1 cellular context compared by ENCODE assay signal in the genomic region with DNA sequence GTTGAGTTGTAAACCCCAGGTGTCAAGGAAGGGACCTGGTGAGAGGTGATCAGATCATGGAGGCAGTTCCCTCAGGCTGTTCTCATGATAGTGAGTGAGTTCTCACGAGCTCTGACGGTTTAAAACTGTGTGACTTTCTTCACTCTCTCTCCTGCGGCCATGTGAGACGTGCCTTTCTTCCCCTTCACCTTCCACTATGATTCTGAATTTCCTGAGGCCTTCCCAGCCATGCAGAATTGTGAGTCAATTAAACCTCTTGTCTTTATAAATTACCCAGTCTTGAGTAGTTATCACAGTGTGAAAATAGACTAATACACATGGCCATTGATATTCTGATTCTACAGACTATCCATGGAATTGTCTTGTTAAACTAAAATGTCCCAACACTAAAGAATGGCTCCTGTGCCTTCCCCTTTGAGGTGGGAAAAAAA.
TF ChIP-seq lines count a peak whose summit lies in the region.

No MANE protein-coding gene starts in this region.

TF ChIP-seq in H1, 55 proteins besides CTCF, POLR2A, EP300 and RAD21:
- TF ChIP-seq CEBPB (IDR thresholded peaks at IDR 0.05; ENCODE audit: low read depth, low read length): no peak
- TF ChIP-seq JUN (IDR thresholded peaks at IDR 0.05; ENCODE audit: low read depth, low read length): no peak
- TF ChIP-seq SP2 (IDR thresholded peaks at IDR 0.05; ENCODE audit: low read length): no peak
- no peak for TF ChIP-seq CREB1 (IDR thresholded peaks at IDR 0.05)
- TF ChIP-seq, protein P1, sequence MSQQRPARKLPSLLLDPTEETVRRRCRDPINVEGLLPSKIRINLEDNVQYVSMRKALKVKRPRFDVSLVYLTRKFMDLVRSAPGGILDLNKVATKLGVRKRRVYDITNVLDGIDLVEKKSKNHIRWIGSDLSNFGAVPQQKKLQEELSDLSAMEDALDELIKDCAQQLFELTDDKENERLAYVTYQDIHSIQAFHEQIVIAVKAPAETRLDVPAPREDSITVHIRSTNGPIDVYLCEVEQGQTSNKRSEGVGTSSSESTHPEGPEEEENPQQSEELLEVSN (IDR thresholded peaks at IDR 0.05): no peak
- peak; percentile 40 for TF ChIP-seq NANOG (IDR thresholded peaks at IDR 0.05; ENCODE audit: insufficient read depth, low read depth, low read length, poor library complexity, severe bottlenecking)
- no peak for TF ChIP-seq SIN3A (conservative IDR thresholded peaks at IDR 0.05 in 1 of 2, IDR thresholded peaks at IDR 0.05 in 1 of 2; ENCODE audit: low read depth in 1 of 2, low read length in 2 of 2)
- TF ChIP-seq POU5F1 (IDR thresholded peaks at IDR 0.05; ENCODE audit: low read depth, low read length): peak; percentile 71; the same call in 1 of the 2 replicates
- no peak for TF ChIP-seq TAF1 (IDR thresholded peaks at IDR 0.05; ENCODE audit: low read depth, low read length)
- 0 out of 2 replicates have a peak, but pooled peaks have one; percentile 48 for TF ChIP-seq SP1 (IDR thresholded peaks at IDR 0.05; ENCODE audit: low read depth, low read length)
- TF ChIP-seq, protein P2, sequence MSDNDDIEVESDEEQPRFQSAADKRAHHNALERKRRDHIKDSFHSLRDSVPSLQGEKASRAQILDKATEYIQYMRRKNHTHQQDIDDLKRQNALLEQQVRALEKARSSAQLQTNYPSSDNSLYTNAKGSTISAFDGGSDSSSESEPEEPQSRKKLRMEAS (IDR thresholded peaks at IDR 0.05): 0 out of 2 replicates have a peak, but pooled peaks have one; percentile 9
- 0 out of 4 replicates have a peak, but pooled peaks of 1 of the 2 experiments have one; percentile 12 for TF ChIP-seq HDAC2 (IDR thresholded peaks at IDR 0.05; ENCODE audit: borderline replicate concordance in 1 of 2, low read depth in 2 of 2, low read length in 2 of 2)
- TF ChIP-seq, protein P3, sequence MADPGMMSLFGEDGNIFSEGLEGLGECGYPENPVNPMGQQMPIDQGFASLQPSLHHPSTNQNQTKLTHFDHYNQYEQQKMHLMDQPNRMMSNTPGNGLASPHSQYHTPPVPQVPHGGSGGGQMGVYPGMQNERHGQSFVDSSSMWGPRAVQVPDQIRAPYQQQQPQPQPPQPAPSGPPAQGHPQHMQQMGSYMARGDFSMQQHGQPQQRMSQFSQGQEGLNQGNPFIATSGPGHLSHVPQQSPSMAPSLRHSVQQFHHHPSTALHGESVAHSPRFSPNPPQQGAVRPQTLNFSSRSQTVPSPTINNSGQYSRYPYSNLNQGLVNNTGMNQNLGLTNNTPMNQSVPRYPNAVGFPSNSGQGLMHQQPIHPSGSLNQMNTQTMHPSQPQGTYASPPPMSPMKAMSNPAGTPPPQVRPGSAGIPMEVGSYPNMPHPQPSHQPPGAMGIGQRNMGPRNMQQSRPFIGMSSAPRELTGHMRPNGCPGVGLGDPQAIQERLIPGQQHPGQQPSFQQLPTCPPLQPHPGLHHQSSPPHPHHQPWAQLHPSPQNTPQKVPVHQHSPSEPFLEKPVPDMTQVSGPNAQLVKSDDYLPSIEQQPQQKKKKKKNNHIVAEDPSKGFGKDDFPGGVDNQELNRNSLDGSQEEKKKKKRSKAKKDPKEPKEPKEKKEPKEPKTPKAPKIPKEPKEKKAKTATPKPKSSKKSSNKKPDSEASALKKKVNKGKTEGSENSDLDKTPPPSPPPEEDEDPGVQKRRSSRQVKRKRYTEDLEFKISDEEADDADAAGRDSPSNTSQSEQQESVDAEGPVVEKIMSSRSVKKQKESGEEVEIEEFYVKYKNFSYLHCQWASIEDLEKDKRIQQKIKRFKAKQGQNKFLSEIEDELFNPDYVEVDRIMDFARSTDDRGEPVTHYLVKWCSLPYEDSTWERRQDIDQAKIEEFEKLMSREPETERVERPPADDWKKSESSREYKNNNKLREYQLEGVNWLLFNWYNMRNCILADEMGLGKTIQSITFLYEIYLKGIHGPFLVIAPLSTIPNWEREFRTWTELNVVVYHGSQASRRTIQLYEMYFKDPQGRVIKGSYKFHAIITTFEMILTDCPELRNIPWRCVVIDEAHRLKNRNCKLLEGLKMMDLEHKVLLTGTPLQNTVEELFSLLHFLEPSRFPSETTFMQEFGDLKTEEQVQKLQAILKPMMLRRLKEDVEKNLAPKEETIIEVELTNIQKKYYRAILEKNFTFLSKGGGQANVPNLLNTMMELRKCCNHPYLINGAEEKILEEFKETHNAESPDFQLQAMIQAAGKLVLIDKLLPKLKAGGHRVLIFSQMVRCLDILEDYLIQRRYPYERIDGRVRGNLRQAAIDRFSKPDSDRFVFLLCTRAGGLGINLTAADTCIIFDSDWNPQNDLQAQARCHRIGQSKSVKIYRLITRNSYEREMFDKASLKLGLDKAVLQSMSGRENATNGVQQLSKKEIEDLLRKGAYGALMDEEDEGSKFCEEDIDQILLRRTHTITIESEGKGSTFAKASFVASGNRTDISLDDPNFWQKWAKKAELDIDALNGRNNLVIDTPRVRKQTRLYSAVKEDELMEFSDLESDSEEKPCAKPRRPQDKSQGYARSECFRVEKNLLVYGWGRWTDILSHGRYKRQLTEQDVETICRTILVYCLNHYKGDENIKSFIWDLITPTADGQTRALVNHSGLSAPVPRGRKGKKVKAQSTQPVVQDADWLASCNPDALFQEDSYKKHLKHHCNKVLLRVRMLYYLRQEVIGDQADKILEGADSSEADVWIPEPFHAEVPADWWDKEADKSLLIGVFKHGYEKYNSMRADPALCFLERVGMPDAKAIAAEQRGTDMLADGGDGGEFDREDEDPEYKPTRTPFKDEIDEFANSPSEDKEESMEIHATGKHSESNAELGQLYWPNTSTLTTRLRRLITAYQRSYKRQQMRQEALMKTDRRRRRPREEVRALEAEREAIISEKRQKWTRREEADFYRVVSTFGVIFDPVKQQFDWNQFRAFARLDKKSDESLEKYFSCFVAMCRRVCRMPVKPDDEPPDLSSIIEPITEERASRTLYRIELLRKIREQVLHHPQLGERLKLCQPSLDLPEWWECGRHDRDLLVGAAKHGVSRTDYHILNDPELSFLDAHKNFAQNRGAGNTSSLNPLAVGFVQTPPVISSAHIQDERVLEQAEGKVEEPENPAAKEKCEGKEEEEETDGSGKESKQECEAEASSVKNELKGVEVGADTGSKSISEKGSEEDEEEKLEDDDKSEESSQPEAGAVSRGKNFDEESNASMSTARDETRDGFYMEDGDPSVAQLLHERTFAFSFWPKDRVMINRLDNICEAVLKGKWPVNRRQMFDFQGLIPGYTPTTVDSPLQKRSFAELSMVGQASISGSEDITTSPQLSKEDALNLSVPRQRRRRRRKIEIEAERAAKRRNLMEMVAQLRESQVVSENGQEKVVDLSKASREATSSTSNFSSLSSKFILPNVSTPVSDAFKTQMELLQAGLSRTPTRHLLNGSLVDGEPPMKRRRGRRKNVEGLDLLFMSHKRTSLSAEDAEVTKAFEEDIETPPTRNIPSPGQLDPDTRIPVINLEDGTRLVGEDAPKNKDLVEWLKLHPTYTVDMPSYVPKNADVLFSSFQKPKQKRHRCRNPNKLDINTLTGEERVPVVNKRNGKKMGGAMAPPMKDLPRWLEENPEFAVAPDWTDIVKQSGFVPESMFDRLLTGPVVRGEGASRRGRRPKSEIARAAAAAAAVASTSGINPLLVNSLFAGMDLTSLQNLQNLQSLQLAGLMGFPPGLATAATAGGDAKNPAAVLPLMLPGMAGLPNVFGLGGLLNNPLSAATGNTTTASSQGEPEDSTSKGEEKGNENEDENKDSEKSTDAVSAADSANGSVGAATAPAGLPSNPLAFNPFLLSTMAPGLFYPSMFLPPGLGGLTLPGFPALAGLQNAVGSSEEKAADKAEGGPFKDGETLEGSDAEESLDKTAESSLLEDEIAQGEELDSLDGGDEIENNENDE (IDR thresholded peaks at IDR 0.05; ENCODE audit: insufficient replicate concordance, low read length): peak; percentile 69
- no peak for TF ChIP-seq SUZ12 (IDR thresholded peaks at IDR 0.05; ENCODE audit: low read length)
- TF ChIP-seq CHD1 (IDR thresholded peaks at IDR 0.05; ENCODE audit: low read depth, low read length): no peak
- no peak for TF ChIP-seq KDM1A (IDR thresholded peaks at IDR 0.05; ENCODE audit: borderline replicate concordance, low read length)
- peak; percentile 21; the same call in 1 of the 2 replicates for TF ChIP-seq YY1 (IDR thresholded peaks at IDR 0.05; ENCODE audit: low read depth, low read length)
